ENCODE assay signal across 8 cellular contexts in genomic region chr7:22561895-22562593, GRCh38.
A peak's percentile ranks its signal among the peaks of the same experiment; 100 is the strongest.
DNase-seq lines count a peak whose midpoint lies in the region; ATAC-seq, FAIRE-seq and TF ChIP-seq lines count a peak whose summit lies in the region.

No MANE protein-coding gene starts in this region.

- H3K27ac Mint-ChIP-seq in brain (peak overlapping the region in 3 of 5 experiments; percentile 42 to 90 (median 83)), nephron (peak overlapping the region; percentile 86 to 94 (median 91))

- H3K36me3 Mint-ChIP-seq in brain, result no peaks in the 10 kb centered on the region
- H3K36me3 Mint-ChIP-seq in nephron (ENCODE audit: low read depth), result no peaks in the 10 kb centered on the region

- peaks cover 3% of the 10 kb centered on the region for H3K27me3 Mint-ChIP-seq in brain
- peaks cover 16% of the 10 kb centered on the region for H3K27me3 Mint-ChIP-seq in nephron (ENCODE audit: low read depth)

- H3K36me3 ChIP-seq in WERI-Rb-1, result no peaks in the 10 kb centered on the region

- H3K4me3 Mint-ChIP-seq in brain, result peak overlapping the region in 1 of 5 experiments; percentile 17
- H3K4me3 Mint-ChIP-seq in nephron, result no peak overlapping the region

- H3K4me1 Mint-ChIP-seq in brain, result peaks cover 64% of the 10 kb centered on the region
- peaks cover 40% of the 10 kb centered on the region for H3K4me1 Mint-ChIP-seq in nephron

- no peak for DNase-seq in WERI-Rb-1
- no peak for DNase-seq in GM10266 (ENCODE audit: extremely low spot score)
- no peak for DNase-seq in SHP77 (lab: John Stamatoyannopoulos, UW)
- DNase-seq in NCI-H1105 treated with DMSO at 0.1 percent for 48 hours (lab: John Stamatoyannopoulos, UW), result no peak

- no peaks in the 10 kb centered on the region for H3K27me3 ChIP-seq in WERI-Rb-1 (ENCODE audit: insufficient read depth, low read depth, severe bottlenecking)

- TF ChIP-seq CTCF in brain (conservative IDR thresholded peaks at IDR 0.05), result no peak
- no peak for TF ChIP-seq CTCF in nephron (IDR thresholded peaks at IDR 0.05; ENCODE audit: unreplicated experiment in 3 of 3)
- no peak for TF ChIP-seq CTCF in WERI-Rb-1 (IDR thresholded peaks at IDR 0.05; ENCODE audit: low read depth, low read length)
- no peak for TF ChIP-seq CTCF in GM10266 (IDR thresholded peaks at IDR 0.05; ENCODE audit: control insufficient read depth, insufficient read depth, low read depth, missing control alignments)

- H3K9me3 ChIP-seq in WERI-Rb-1 (ENCODE audit: severe bottlenecking), result no peaks in the 10 kb centered on the region

- no peak overlapping the region for H3K27ac ChIP-seq in WERI-Rb-1

- FAIRE-seq in G401.6 (lab: Jason Lieb, UNC), result peak; percentile 17

- H3K9me3 Mint-ChIP-seq in brain (peaks cover 0 to 4% (median 0%) of the 10 kb centered on the region in 5 experiments), nephron (no peaks in the 10 kb centered on the region)

- ATAC-seq in HG03175 (IDR thresholded peaks at IDR 0.05; ENCODE audit: unreplicated experiment), result peak; percentile 25

- H3K4me3 ChIP-seq in WERI-Rb-1 (ENCODE audit: low read depth, low read length), result no peak overlapping the region
